1 cellular context compared by ENCODE assay signal in the genomic region with DNA sequence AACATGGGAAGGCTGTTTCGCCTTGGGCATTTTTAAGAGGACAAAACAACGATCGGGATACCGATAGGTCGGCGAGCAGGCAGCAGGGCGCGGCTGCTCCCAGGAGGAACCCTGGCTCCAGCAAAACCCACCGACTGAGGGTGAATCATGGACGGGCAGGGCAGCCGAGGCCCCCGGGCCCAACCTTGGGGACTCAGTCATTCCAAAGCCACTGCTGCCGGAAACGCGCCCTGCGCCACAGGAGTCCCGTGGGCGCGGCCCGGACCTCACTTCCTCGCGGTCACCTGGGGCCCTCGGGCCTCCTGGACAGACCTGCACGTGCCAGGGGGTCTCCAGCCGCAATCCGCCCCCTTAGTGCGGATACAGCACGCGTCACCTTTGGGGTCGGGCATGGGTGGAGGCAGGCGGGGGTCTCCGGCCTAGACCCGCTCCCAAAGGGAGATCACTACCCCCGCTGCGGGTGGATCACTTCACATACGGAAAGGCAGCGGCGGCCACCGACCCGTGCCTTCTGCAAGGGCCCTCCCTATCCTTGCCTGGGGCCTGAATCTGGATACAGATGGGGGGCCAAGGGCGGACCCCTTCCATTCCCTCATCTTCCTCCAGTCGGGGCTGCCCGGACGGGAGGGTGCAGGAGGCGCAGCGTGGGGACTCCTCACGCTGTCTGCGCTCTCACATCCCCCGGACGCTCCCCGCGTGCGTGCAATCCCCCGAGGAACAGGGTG.
A peak's percentile ranks its signal among the peaks of the same experiment; 100 is the strongest.
TF ChIP-seq lines count a peak whose summit lies in the region.

No MANE protein-coding gene starts in this region.

TF ChIP-seq in HepG2, 621 proteins besides CTCF, POLR2A, EP300 and RAD21 (continued from another document and continues in another):
- TF ChIP-seq, protein P1, sequence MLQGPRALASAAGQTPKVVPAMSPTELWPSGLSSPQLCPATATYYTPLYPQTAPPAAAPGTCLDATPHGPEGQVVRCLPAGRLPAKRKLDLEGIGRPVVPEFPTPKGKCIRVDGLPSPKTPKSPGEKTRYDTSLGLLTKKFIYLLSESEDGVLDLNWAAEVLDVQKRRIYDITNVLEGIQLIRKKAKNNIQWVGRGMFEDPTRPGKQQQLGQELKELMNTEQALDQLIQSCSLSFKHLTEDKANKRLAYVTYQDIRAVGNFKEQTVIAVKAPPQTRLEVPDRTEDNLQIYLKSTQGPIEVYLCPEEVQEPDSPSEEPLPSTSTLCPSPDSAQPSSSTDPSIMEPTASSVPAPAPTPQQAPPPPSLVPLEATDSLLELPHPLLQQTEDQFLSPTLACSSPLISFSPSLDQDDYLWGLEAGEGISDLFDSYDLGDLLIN (CRISPR knock-in tag; IDR thresholded peaks at IDR 0.05; ENCODE audit: borderline replicate concordance) = no peak
- no peak for TF ChIP-seq ZSCAN30 (CRISPR knock-in tag; IDR thresholded peaks at IDR 0.05)
- TF ChIP-seq, protein P2, sequence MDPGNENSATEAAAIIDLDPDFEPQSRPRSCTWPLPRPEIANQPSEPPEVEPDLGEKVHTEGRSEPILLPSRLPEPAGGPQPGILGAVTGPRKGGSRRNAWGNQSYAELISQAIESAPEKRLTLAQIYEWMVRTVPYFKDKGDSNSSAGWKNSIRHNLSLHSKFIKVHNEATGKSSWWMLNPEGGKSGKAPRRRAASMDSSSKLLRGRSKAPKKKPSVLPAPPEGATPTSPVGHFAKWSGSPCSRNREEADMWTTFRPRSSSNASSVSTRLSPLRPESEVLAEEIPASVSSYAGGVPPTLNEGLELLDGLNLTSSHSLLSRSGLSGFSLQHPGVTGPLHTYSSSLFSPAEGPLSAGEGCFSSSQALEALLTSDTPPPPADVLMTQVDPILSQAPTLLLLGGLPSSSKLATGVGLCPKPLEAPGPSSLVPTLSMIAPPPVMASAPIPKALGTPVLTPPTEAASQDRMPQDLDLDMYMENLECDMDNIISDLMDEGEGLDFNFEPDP (CRISPR knock-in tag; conservative IDR thresholded peaks at IDR 0.05) = no peak
- TF ChIP-seq, protein P3, sequence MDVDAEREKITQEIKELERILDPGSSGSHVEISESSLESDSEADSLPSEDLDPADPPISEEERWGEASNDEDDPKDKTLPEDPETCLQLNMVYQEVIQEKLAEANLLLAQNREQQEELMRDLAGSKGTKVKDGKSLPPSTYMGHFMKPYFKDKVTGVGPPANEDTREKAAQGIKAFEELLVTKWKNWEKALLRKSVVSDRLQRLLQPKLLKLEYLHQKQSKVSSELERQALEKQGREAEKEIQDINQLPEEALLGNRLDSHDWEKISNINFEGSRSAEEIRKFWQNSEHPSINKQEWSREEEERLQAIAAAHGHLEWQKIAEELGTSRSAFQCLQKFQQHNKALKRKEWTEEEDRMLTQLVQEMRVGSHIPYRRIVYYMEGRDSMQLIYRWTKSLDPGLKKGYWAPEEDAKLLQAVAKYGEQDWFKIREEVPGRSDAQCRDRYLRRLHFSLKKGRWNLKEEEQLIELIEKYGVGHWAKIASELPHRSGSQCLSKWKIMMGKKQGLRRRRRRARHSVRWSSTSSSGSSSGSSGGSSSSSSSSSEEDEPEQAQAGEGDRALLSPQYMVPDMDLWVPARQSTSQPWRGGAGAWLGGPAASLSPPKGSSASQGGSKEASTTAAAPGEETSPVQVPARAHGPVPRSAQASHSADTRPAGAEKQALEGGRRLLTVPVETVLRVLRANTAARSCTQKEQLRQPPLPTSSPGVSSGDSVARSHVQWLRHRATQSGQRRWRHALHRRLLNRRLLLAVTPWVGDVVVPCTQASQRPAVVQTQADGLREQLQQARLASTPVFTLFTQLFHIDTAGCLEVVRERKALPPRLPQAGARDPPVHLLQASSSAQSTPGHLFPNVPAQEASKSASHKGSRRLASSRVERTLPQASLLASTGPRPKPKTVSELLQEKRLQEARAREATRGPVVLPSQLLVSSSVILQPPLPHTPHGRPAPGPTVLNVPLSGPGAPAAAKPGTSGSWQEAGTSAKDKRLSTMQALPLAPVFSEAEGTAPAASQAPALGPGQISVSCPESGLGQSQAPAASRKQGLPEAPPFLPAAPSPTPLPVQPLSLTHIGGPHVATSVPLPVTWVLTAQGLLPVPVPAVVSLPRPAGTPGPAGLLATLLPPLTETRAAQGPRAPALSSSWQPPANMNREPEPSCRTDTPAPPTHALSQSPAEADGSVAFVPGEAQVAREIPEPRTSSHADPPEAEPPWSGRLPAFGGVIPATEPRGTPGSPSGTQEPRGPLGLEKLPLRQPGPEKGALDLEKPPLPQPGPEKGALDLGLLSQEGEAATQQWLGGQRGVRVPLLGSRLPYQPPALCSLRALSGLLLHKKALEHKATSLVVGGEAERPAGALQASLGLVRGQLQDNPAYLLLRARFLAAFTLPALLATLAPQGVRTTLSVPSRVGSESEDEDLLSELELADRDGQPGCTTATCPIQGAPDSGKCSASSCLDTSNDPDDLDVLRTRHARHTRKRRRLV (CRISPR knock-in tag; IDR thresholded peaks at IDR 0.05) = no peak
- TF ChIP-seq, protein P4, sequence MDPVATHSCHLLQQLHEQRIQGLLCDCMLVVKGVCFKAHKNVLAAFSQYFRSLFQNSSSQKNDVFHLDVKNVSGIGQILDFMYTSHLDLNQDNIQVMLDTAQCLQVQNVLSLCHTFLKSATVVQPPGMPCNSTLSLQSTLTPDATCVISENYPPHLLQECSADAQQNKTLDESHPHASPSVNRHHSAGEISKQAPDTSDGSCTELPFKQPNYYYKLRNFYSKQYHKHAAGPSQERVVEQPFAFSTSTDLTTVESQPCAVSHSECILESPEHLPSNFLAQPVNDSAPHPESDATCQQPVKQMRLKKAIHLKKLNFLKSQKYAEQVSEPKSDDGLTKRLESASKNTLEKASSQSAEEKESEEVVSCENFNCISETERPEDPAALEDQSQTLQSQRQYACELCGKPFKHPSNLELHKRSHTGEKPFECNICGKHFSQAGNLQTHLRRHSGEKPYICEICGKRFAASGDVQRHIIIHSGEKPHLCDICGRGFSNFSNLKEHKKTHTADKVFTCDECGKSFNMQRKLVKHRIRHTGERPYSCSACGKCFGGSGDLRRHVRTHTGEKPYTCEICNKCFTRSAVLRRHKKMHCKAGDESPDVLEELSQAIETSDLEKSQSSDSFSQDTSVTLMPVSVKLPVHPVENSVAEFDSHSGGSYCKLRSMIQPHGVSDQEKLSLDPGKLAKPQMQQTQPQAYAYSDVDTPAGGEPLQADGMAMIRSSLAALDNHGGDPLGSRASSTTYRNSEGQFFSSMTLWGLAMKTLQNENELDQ (CRISPR knock-in tag; IDR thresholded peaks at IDR 0.05; ENCODE audit: borderline replicate concordance) = no peak
- peak; percentile 87 for TF ChIP-seq AGO1 (IDR thresholded peaks at IDR 0.05; ENCODE audit: low read depth, low read length, poor library complexity, severe bottlenecking)
- TF ChIP-seq ETV5 (CRISPR knock-in tag; IDR thresholded peaks at IDR 0.05; ENCODE audit: borderline replicate concordance) = peak; percentile 47; the same call in 1 of the 2 replicates
- TF ChIP-seq CEBPB (IDR thresholded peaks at IDR 0.05; ENCODE audit: borderline replicate concordance, low read depth, low read length) = no peak
- TF ChIP-seq KDM6A (CRISPR knock-in tag; IDR thresholded peaks at IDR 0.05; ENCODE audit: low read depth) = no peak
- TF ChIP-seq SP4 (CRISPR knock-in tag; IDR thresholded peaks at IDR 0.05) = no peak; the same call in 1 of the 2 replicates
- no peak for TF ChIP-seq ARID2 (CRISPR knock-in tag; IDR thresholded peaks at IDR 0.05; ENCODE audit: borderline replicate concordance)
- TF ChIP-seq ZSCAN29 (CRISPR knock-in tag; conservative IDR thresholded peaks at IDR 0.05) = no peak
- no peak for TF ChIP-seq HNRNPUL1 (IDR thresholded peaks at IDR 0.05; ENCODE audit: low read depth, low read length)
- TF ChIP-seq, protein P5, sequence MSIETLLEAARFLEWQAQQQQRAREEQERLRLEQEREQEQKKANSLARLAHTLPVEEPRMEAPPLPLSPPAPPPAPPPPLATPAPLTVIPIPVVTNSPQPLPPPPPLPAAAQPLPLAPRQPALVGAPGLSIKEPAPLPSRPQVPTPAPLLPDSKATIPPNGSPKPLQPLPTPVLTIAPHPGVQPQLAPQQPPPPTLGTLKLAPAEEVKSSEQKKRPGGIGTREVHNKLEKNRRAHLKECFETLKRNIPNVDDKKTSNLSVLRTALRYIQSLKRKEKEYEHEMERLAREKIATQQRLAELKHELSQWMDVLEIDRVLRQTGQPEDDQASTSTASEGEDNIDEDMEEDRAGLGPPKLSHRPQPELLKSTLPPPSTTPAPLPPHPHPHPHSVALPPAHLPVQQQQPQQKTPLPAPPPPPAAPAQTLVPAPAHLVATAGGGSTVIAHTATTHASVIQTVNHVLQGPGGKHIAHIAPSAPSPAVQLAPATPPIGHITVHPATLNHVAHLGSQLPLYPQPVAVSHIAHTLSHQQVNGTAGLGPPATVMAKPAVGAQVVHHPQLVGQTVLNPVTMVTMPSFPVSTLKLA (IDR thresholded peaks at IDR 0.05) = no peak
- TF ChIP-seq GABPB1 (CRISPR knock-in tag; IDR thresholded peaks at IDR 0.05) = peak; percentile 85
- no peak for TF ChIP-seq ZNF562 (CRISPR knock-in tag; IDR thresholded peaks at IDR 0.05; ENCODE audit: borderline replicate concordance)
- TF ChIP-seq, protein P6, sequence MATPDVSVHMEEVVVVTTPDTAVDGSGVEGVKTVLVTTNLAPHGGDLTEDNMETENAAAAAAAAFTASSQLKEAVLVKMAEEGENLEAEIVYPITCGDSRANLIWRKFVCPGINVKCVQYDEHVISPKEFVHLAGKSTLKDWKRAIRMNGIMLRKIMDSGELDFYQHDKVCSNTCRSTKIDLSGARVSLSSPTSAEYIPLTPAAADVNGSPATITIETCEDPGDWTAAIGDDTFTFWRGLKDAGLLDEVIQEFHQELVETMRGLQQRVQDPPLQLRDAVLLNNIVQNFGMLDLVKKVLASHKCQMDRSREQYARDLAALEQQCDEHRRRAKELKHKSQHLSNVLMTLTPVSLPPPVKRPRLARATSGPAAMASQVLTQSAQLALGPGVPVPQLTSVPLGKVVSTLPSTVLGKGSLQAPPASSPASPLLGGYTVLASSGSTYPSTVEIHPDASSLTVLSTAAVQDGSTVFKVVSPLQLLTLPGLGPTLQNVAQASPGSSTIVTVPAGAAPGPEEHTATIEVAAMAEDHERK (CRISPR knock-in tag; IDR thresholded peaks at IDR 0.05; ENCODE audit: low read depth) = no peak
- TF ChIP-seq RCOR2 (CRISPR knock-in tag; IDR thresholded peaks at IDR 0.05) = no peak
- TF ChIP-seq KAT8 (CRISPR knock-in tag; IDR thresholded peaks at IDR 0.05) = 0 out of 2 replicates have a peak, but pooled peaks have one; percentile 34
- TF ChIP-seq ZNF101 (CRISPR knock-in tag; IDR thresholded peaks at IDR 0.05; ENCODE audit: borderline replicate concordance, low read depth) = no peak
- TF ChIP-seq, protein P7, sequence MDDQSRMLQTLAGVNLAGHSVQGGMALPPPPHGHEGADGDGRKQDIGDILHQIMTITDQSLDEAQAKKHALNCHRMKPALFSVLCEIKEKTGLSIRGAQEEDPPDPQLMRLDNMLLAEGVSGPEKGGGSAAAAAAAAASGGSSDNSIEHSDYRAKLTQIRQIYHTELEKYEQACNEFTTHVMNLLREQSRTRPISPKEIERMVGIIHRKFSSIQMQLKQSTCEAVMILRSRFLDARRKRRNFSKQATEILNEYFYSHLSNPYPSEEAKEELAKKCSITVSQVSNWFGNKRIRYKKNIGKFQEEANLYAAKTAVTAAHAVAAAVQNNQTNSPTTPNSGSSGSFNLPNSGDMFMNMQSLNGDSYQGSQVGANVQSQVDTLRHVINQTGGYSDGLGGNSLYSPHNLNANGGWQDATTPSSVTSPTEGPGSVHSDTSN (CRISPR knock-in tag; IDR thresholded peaks at IDR 0.05; ENCODE audit: borderline replicate concordance) = no peak
- no peak for TF ChIP-seq ZNF20 (CRISPR knock-in tag; IDR thresholded peaks at IDR 0.05)
- no peak for TF ChIP-seq ZNF143 (CRISPR knock-in tag; IDR thresholded peaks at IDR 0.05)
- TF ChIP-seq BRD4 (CRISPR knock-in tag; IDR thresholded peaks at IDR 0.05) = 0 out of 2 replicates have a peak, but pooled peaks have one; percentile 24
- TF ChIP-seq SMAD1 (CRISPR knock-in tag; IDR thresholded peaks at IDR 0.05; ENCODE audit: borderline replicate concordance, low read depth) = no peak
- no peak for TF ChIP-seq PRPF4 (IDR thresholded peaks at IDR 0.05; ENCODE audit: low read depth, low read length, poor library complexity, severe bottlenecking)
- peak; percentile 19; the same call in 1 of the 2 replicates for TF ChIP-seq ERF (CRISPR knock-in tag; IDR thresholded peaks at IDR 0.05)
- TF ChIP-seq ZNF616 (CRISPR knock-in tag; IDR thresholded peaks at IDR 0.05; ENCODE audit: low read depth) = no peak
- TF ChIP-seq, protein P8, sequence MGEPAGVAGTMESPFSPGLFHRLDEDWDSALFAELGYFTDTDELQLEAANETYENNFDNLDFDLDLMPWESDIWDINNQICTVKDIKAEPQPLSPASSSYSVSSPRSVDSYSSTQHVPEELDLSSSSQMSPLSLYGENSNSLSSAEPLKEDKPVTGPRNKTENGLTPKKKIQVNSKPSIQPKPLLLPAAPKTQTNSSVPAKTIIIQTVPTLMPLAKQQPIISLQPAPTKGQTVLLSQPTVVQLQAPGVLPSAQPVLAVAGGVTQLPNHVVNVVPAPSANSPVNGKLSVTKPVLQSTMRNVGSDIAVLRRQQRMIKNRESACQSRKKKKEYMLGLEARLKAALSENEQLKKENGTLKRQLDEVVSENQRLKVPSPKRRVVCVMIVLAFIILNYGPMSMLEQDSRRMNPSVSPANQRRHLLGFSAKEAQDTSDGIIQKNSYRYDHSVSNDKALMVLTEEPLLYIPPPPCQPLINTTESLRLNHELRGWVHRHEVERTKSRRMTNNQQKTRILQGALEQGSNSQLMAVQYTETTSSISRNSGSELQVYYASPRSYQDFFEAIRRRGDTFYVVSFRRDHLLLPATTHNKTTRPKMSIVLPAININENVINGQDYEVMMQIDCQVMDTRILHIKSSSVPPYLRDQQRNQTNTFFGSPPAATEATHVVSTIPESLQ (CRISPR knock-in tag; conservative IDR thresholded peaks at IDR 0.05) = no peak
